ENCODE assay signal across 8 cellular contexts in genomic region chr6:65350525-65350924, GRCh38.
"Had no signal": no experiment of that assay in that cellular context is flagged by ENCODE, and none has a peak within 500 bp of the region (broad histone marks: within the 10 kb centered on the region; RNA-seq: fewer than 3 reads in every experiment).

No MANE protein-coding gene starts in this region.

- H3K9me3 ChIP-seq: HAP-1 had no signal

- H3K4me3 ChIP-seq: GM23248, HAP-1 had no signal

- H3K4me1 ChIP-seq: HAP-1 had no signal

- DNase-seq: GM23248, GOT3, H7, HFFc6 had no signal

- ATAC-seq: HCT116, HepG2 had no signal

- H2AFZ ChIP-seq: GM23248 had no signal

- H3K36me3 ChIP-seq: HAP-1 had no signal

- H3K27ac ChIP-seq: GM23248, HL-60 had no signal

- H3K9ac ChIP-seq: GM23248 had no signal
